ENCODE assay signal across 8 cellular contexts in the genomic region with DNA sequence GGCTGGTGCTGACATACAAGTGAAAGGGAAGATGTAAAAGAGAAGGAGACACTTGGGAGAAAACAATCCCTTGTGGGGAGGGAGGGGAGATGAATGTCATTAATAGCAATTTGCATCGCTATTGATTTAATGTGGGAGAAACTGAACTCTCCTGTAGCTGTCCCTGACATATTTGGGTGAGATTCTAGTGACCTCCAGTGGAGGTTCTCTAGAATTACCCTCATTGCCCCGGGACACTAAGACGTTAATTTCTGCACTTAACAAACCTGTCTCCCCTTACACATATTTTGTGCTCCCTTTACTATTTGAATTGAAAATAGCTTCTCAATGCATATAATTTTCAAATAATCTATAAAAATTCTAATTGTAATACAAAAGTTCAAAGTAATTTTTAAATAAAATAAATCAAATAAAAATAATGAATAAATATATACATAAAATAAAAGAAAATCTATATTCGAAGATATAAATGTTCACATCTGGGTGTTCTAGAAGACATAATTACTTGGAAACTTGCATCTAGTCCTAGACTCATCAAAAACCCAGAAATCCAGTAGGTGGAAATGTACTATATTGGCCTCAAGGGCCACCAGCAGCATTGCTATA.
DNase-seq lines count a peak whose midpoint lies in the region; ATAC-seq and TF ChIP-seq lines count a peak whose summit lies in the region.

No MANE protein-coding gene starts in this region.

- peak; percentile 63 for TF ChIP-seq CTCF in GM13977 (IDR thresholded peaks at IDR 0.05; ENCODE audit: extremely low read depth, insufficient read depth, missing control alignments)
- peak; percentile 28 to 80 (median 61) for TF ChIP-seq CTCF in vagina (IDR thresholded peaks at IDR 0.05)

- peak; percentile 69 for ATAC-seq in HG03520 (IDR thresholded peaks at IDR 0.05; ENCODE audit: unreplicated experiment)

- no peaks in the 10 kb centered on the region for H3K4me1 ChIP-seq in vagina

- H3K36me3 ChIP-seq in vagina: no peaks in the 10 kb centered on the region

- in situ Hi-C loops in GM13977 (cut with MboI; ENCODE audit: low pct_unique_long_range_greater_than_20kb, low sequenced_read_pairs, unreplicated experiment): no loop called here

- no peaks in the 10 kb centered on the region for H3K27me3 ChIP-seq in vagina

- intact Hi-C loops in vagina (cut with DNase I): loop anchor here (5.0 to 10.0 kb wide), 2 partner anchors 516 to 1539 kb away; partner anchors contain the start of gene PBX1

- no peak overlapping the region for H3K4me3 ChIP-seq in vagina

- no peaks in the 10 kb centered on the region for H3K9me3 ChIP-seq in vagina

- H3K27ac ChIP-seq in caudate nucleus (ENCODE audit: low read depth, low read length) (peak overlapping the region; percentile 96), vagina (no peak overlapping the region)

- TF ChIP-seq POLR2A in vagina (IDR thresholded peaks at IDR 0.05): no peak

- DNase-seq in A172 (ENCODE audit: low spot score) (peak; percentile 49), GM13977 (ENCODE audit: low spot score) (peak; percentile 30), NCI-H748 (lab: John Stamatoyannopoulos, UW; ENCODE audit: unreplicated experiment) (peak; percentile 78), caudate nucleus (lab: John Stamatoyannopoulos, UW) (peak in 18 of 61 donors; percentile 4 to 43 (median 19)), left kidney (ENCODE audit: low read depth, low spot score) (peak; percentile 82), vagina (ENCODE audit: extremely low spot score in 2 of 2) (no peak), mesenteric fat pad (ENCODE audit: low spot score) (no peak)

Comparison
In these comparisons a context has a peak if more than half of its experiments do, and no peak if none do; other contexts are left out.
1. DNase-seq: peak in A172 (single experiment), GM13977 (single experiment), NCI-H748 (single experiment) and left kidney (single experiment); none in vagina (0 of 2) and mesenteric fat pad (single experiment).